1 cellular context compared by ENCODE assay signal in genomic region chr17:5798104-5798503, GRCh38.
TF ChIP-seq lines count a peak whose summit lies in the region.

No MANE protein-coding gene starts in this region.

TF ChIP-seq in GM23338, 12 proteins besides CTCF, POLR2A, EP300 and RAD21 (continued from another document):
- TF ChIP-seq, protein P1, sequence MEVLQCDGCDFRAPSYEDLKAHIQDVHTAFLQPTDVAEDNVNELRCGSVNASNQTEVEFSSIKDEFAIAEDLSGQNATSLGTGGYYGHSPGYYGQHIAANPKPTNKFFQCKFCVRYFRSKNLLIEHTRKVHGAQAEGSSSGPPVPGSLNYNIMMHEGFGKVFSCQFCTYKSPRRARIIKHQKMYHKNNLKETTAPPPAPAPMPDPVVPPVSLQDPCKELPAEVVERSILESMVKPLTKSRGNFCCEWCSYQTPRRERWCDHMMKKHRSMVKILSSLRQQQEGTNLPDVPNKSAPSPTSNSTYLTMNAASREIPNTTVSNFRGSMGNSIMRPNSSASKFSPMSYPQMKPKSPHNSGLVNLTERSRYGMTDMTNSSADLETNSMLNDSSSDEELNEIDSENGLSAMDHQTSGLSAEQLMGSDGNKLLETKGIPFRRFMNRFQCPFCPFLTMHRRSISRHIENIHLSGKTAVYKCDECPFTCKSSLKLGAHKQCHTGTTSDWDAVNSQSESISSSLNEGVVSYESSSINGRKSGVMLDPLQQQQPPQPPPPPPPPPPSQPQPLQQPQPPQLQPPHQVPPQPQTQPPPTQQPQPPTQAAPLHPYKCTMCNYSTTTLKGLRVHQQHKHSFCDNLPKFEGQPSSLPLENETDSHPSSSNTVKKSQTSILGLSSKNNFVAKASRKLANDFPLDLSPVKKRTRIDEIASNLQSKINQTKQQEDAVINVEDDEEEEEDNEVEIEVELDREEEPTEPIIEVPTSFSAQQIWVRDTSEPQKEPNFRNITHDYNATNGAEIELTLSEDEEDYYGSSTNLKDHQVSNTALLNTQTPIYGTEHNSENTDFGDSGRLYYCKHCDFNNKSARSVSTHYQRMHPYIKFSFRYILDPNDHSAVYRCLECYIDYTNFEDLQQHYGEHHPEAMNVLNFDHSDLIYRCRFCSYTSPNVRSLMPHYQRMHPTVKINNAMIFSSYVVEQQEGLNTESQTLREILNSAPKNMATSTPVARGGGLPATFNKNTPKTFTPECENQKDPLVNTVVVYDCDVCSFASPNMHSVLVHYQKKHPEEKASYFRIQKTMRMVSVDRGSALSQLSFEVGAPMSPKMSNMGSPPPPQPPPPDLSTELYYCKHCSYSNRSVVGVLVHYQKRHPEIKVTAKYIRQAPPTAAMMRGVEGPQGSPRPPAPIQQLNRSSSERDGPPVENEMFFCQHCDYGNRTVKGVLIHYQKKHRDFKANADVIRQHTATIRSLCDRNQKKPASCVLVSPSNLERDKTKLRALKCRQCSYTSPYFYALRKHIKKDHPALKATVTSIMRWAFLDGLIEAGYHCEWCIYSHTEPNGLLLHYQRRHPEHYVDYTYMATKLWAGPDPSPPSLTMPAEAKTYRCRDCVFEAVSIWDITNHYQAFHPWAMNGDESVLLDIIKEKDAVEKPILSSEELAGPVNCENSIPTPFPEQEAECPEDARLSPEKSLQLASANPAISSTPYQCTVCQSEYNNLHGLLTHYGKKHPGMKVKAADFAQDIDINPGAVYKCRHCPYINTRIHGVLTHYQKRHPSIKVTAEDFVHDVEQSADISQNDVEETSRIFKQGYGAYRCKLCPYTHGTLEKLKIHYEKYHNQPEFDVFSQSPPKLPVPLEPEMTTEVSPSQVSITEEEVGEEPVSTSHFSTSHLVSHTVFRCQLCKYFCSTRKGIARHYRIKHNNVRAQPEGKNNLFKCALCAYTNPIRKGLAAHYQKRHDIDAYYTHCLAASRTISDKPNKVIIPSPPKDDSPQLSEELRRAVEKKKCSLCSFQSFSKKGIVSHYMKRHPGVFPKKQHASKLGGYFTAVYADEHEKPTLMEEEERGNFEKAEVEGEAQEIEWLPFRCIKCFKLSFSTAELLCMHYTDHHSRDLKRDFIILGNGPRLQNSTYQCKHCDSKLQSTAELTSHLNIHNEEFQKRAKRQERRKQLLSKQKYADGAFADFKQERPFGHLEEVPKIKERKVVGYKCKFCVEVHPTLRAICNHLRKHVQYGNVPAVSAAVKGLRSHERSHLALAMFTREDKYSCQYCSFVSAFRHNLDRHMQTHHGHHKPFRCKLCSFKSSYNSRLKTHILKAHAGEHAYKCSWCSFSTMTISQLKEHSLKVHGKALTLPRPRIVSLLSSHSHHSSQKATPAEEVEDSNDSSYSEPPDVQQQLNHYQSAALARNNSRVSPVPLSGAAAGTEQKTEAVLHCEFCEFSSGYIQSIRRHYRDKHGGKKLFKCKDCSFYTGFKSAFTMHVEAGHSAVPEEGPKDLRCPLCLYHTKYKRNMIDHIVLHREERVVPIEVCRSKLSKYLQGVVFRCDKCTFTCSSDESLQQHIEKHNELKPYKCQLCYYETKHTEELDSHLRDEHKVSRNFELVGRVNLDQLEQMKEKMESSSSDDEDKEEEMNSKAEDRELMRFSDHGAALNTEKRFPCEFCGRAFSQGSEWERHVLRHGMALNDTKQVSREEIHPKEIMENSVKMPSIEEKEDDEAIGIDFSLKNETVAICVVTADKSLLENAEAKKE (CRISPR knock-in tag; IDR thresholded peaks at IDR 0.05) = no peak
- TF ChIP-seq, protein P2, sequence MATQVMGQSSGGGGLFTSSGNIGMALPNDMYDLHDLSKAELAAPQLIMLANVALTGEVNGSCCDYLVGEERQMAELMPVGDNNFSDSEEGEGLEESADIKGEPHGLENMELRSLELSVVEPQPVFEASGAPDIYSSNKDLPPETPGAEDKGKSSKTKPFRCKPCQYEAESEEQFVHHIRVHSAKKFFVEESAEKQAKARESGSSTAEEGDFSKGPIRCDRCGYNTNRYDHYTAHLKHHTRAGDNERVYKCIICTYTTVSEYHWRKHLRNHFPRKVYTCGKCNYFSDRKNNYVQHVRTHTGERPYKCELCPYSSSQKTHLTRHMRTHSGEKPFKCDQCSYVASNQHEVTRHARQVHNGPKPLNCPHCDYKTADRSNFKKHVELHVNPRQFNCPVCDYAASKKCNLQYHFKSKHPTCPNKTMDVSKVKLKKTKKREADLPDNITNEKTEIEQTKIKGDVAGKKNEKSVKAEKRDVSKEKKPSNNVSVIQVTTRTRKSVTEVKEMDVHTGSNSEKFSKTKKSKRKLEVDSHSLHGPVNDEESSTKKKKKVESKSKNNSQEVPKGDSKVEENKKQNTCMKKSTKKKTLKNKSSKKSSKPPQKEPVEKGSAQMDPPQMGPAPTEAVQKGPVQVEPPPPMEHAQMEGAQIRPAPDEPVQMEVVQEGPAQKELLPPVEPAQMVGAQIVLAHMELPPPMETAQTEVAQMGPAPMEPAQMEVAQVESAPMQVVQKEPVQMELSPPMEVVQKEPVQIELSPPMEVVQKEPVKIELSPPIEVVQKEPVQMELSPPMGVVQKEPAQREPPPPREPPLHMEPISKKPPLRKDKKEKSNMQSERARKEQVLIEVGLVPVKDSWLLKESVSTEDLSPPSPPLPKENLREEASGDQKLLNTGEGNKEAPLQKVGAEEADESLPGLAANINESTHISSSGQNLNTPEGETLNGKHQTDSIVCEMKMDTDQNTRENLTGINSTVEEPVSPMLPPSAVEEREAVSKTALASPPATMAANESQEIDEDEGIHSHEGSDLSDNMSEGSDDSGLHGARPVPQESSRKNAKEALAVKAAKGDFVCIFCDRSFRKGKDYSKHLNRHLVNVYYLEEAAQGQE (IDR thresholded peaks at IDR 0.05; ENCODE audit: unreplicated experiment) = no peak
- TF ChIP-seq JUNB (IDR thresholded peaks at IDR 0.05; ENCODE audit: unreplicated experiment) = no peak
- no peak for TF ChIP-seq STAT1 (IDR thresholded peaks at IDR 0.05; ENCODE audit: unreplicated experiment)
